ENCODE assay signal across 15 cellular contexts in the genomic region with DNA sequence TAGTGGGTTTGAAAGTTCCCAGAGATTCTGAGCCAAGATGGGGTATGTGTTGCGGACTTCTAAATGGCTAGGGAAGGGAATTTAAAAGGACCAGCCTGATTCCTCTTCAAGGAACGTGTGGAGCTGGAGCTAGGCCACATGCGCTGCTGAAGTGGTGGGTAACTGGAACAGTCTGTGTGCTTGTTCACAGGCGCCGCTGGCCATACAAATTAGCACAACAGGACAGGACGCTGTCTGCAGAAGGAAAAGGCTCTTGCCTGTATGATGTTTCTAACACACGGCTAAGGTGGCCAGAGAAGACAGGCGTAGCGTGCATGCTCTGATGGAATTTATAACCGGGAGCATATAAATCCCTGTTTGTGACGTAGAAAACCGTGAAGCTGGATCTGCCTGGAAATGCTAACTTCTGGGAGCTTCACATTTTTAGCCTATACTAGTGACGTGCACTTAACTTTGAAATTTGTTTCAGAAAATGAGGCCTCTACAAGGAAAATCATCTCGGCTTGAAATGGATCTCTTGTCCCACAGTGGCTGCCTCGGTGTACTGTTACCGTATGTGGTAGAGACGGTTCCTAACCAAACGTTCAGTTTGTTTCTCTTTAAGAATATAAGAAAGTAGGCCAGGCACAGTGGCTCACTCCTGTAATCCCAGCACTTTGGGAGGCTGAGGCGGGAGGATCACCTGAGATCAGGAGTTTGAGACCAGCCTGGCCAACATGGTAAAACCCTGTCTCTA.
"Had no signal": no experiment of that assay in that cellular context is flagged by ENCODE, and none has a peak within 500 bp of the region (broad histone marks: within the 10 kb centered on the region; RNA-seq: fewer than 3 reads in every experiment).

No MANE protein-coding gene starts in this region.

- FAIRE-seq: frontal cortex, pancreas had no signal

- H3K27me3 ChIP-seq: brain microvascular endothelial cell, neutrophil, pancreas, sigmoid colon, tibial nerve, vagina had no signal

- H3K36me3 ChIP-seq: brain microvascular endothelial cell, neutrophil, pancreas, sigmoid colon, tibial nerve, vagina had no signal

- H3K9me3 ChIP-seq: neutrophil, pancreas, sigmoid colon, tibial nerve, vagina had no signal

- ATAC-seq: activated CD4-positive, alpha-beta T cell treated with anti-CD3 and anti-CD28 coated beads for 36 hours; naive thymus-derived CD4-positive, alpha-beta T cell; pancreas; stimulated activated naive B cell treated with anti-CD40 and anti-IgM and Interleukin-4, amounts not matched to agents 10 μg/mL and 1 μg/mL and 100 μg/mL, for 72 hours had no signal

- H3K27ac ChIP-seq: brain microvascular endothelial cell, coronary artery, neutrophil, pancreas, sigmoid colon, tibial nerve, vagina had no signal

- DNase-seq: activated CD4-positive, alpha-beta T cell treated with anti-CD3 and anti-CD28 coated beads for 36 hours; activated CD4-positive, alpha-beta T cell treated with anti-CD3 and anti-CD28 coated beads, Interleukin-2, amount 50 U/mL, for 48 hours; activated naive CD4-positive, alpha-beta T cell treated with anti-CD3 and anti-CD28 coated beads for 36 hours; brain microvascular endothelial cell; kidney glomerular epithelial cell; mesenchymal stem cell; naive thymus-derived CD4-positive, alpha-beta T cell; sigmoid colon; stimulated activated naive B cell treated with anti-CD40 and anti-IgM and Interleukin-4, amounts not matched to agents 10 μg/mL and 1 μg/mL and 100 μg/mL, for 72 hours had no signal

- H3K4me3 ChIP-seq: coronary artery, pancreas, sigmoid colon, tibial nerve, vagina had no signal
